In genomic region chr11:59660621-59661020, GRCh38 we compare ENCODE assay signal across 15 cellular contexts. TPM values are rescaled to one million over a fixed set of nuclear protein-coding genes. Genes with fewer than 3 reads are reported as not detected.
A peak's percentile ranks its signal among the peaks of the same experiment; 100 is the strongest.
DNase-seq lines count a peak whose midpoint lies in the region; ATAC-seq and TF ChIP-seq lines count a peak whose summit lies in the region.
"Had no signal": no experiment of that assay in that cellular context is flagged by ENCODE, and none has a peak within 500 bp of the region (broad histone marks: within the 10 kb centered on the region; RNA-seq: fewer than 3 reads in every experiment).

No MANE protein-coding gene starts in this region.

- H3K4me3 ChIP-seq in Loucy (ENCODE audit: low read length, poor library complexity, severe bottlenecking), result peak overlapping the region; percentile 53
- peak overlapping the region in 1 of 2 experiments; percentile 13 for H3K4me3 ChIP-seq in neutrophil (ENCODE audit: low read depth in 1 of 2, low read length in 1 of 2)
- H3K4me3 ChIP-seq: left ventricle myocardium inferior, skin epidermis, suprapubic skin had no signal

- intact Hi-C loops in activated CD4-positive, alpha-beta T cell treated with anti-CD3 and anti-CD28 coated beads for 36 hours (cut with DNase I, micrococcal nuclease), result no loop called here

- H2AFZ ChIP-seq in Loucy (ENCODE audit: low read length), result no peak overlapping the region

- H3K9me3 ChIP-seq in Loucy (ENCODE audit: insufficient read depth, low read depth, low read length) (no peaks in the 10 kb centered on the region), neutrophil (no peaks in the 10 kb centered on the region)
- H3K9me3 ChIP-seq: left ventricle myocardium inferior, suprapubic skin had no signal

- no peak for DNase-seq in activated CD4-positive, alpha-beta T cell treated with anti-CD3 and anti-CD28 coated beads for 36 hours
- no peak for DNase-seq in activated CD4-positive, alpha-beta T cell treated with anti-CD3 and anti-CD28 coated beads, Interleukin-2, amount 50 U/mL, for 48 hours
- DNase-seq in activated naive CD8-positive, alpha-beta T cell treated with anti-CD3 and anti-CD28 coated beads, Interleukin-2, amount 10 ng/mL, durations not matched to agents 7 days and 5 days, result no peak
- no peak for DNase-seq in occipital lobe (lab: John Stamatoyannopoulos, UW)
- DNase-seq: left ventricle myocardium inferior, SW 1271 had no signal

- H3F3A ChIP-seq in Loucy (ENCODE audit: low read depth), result no peaks in the 10 kb centered on the region

- POLR2A ChIA-PET in activated CD4-positive, alpha-beta T cell treated with anti-CD3 and anti-CD28 coated beads for 36 hours (lab: Charles Lee), result no interaction called here
- POLR2A ChIA-PET in activated naive CD8-positive, alpha-beta T cell treated with anti-CD3 and anti-CD28 coated beads, Interleukin-2, amount 10 ng/mL, durations not matched to agents 7 days and 5 days (lab: Charles Lee), result no interaction called here

- H3K4me1 Mint-ChIP-seq in activated CD4-positive, alpha-beta T cell treated with anti-CD3 and anti-CD28 coated beads for 36 hours, result peaks cover 28% of the 10 kb centered on the region
- peaks cover 26% of the 10 kb centered on the region for H3K4me1 Mint-ChIP-seq in activated naive CD8-positive, alpha-beta T cell treated with anti-CD3 and anti-CD28 coated beads, Interleukin-2, amount 10 ng/mL, durations not matched to agents 7 days and 5 days

- H3K9me3 Mint-ChIP-seq in activated CD4-positive, alpha-beta T cell treated with anti-CD3 and anti-CD28 coated beads for 36 hours (ENCODE audit: low read depth), result no peaks in the 10 kb centered on the region
- H3K9me3 Mint-ChIP-seq in activated naive CD8-positive, alpha-beta T cell treated with anti-CD3 and anti-CD28 coated beads, Interleukin-2, amount 10 ng/mL, durations not matched to agents 7 days and 5 days, result no peaks in the 10 kb centered on the region

- H3K4me1 ChIP-seq in Loucy (ENCODE audit: insufficient read depth, low read length, poor library complexity, severe bottlenecking) (peaks cover 49% of the 10 kb centered on the region), neutrophil (ENCODE audit: control insufficient read depth in 1 of 2, insufficient read depth in 1 of 2, low read depth in 1 of 2, low read length in 1 of 2) (peaks cover 29 to 41% of the 10 kb centered on the region in 2 experiments)

- peaks cover 63% of the 10 kb centered on the region for H3K79me2 ChIP-seq in Loucy (ENCODE audit: insufficient read depth, low read length)

- H3K4me3 Mint-ChIP-seq in activated CD4-positive, alpha-beta T cell treated with anti-CD3 and anti-CD28 coated beads for 36 hours, result no peak overlapping the region
- no peak overlapping the region for H3K4me3 Mint-ChIP-seq in activated naive CD8-positive, alpha-beta T cell treated with anti-CD3 and anti-CD28 coated beads, Interleukin-2, amount 10 ng/mL, durations not matched to agents 7 days and 5 days

- peak overlapping the region; percentile 34 for H3K9ac ChIP-seq in Loucy (ENCODE audit: low read depth, low read length, poor library complexity, severe bottlenecking)

- peaks cover 61% of the 10 kb centered on the region for H3K36me3 Mint-ChIP-seq in activated CD4-positive, alpha-beta T cell treated with anti-CD3 and anti-CD28 coated beads for 36 hours (ENCODE audit: low read depth)
- H3K36me3 Mint-ChIP-seq in activated naive CD8-positive, alpha-beta T cell treated with anti-CD3 and anti-CD28 coated beads, Interleukin-2, amount 10 ng/mL, durations not matched to agents 7 days and 5 days, result peaks cover 23% of the 10 kb centered on the region

- peak overlapping the region; percentile 80 for H3K27ac ChIP-seq in neutrophil
- H3K27ac ChIP-seq: left ventricle myocardium inferior, skin epidermis, suprapubic skin had no signal

- H3K36me3 ChIP-seq in Loucy (ENCODE audit: insufficient read depth, low read length) (peaks cover 80% of the 10 kb centered on the region), neutrophil (peaks cover 79% of the 10 kb centered on the region)

- H3K27me3 Mint-ChIP-seq in activated CD4-positive, alpha-beta T cell treated with anti-CD3 and anti-CD28 coated beads for 36 hours, result no peaks in the 10 kb centered on the region
- H3K27me3 Mint-ChIP-seq in activated naive CD8-positive, alpha-beta T cell treated with anti-CD3 and anti-CD28 coated beads, Interleukin-2, amount 10 ng/mL, durations not matched to agents 7 days and 5 days, result no peaks in the 10 kb centered on the region

- CTCF ChIA-PET in activated CD4-positive, alpha-beta T cell treated with anti-CD3 and anti-CD28 coated beads for 36 hours (lab: Charles Lee), result interaction anchor here (0.7 kb wide), 1 partner anchor 95 kb away, joined by 3 read pairs; the partner anchor contains the start of gene STX3

- no peak for TF ChIP-seq CTCF in Loucy (conservative IDR thresholded peaks at IDR 0.05; ENCODE audit: low read length)
- no peak for TF ChIP-seq CTCF in neutrophil (IDR thresholded peaks at IDR 0.05)

- ATAC-seq in activated CD4-positive, alpha-beta T cell treated with anti-CD3 and anti-CD28 coated beads for 36 hours, result no peak
- no peak for ATAC-seq in activated naive CD8-positive, alpha-beta T cell treated with anti-CD3 and anti-CD28 coated beads, Interleukin-2, amount 10 ng/mL, durations not matched to agents 7 days and 5 days (ENCODE audit: low read depth)
- no peak for ATAC-seq in GM19452 (IDR thresholded peaks at IDR 0.05; ENCODE audit: unreplicated experiment)
- ATAC-seq in HG02642 (IDR thresholded peaks at IDR 0.05; ENCODE audit: poor library complexity, unreplicated experiment), result no peak

- H3K4me2 ChIP-seq in Loucy (ENCODE audit: low read depth, low read length, poor library complexity, severe bottlenecking), result peak overlapping the region; percentile 96

- H4K20me1 ChIP-seq in Loucy (ENCODE audit: insufficient read depth, low read length, poor library complexity, severe bottlenecking), result peaks cover 65% of the 10 kb centered on the region

- H3K9me2 ChIP-seq in Loucy (replicated peaks; ENCODE audit: low read depth, low read length), result no peaks in the 10 kb centered on the region

- H3K27ac Mint-ChIP-seq in activated CD4-positive, alpha-beta T cell treated with anti-CD3 and anti-CD28 coated beads for 36 hours, result peak overlapping the region; percentile 58
- H3K27ac Mint-ChIP-seq in activated naive CD8-positive, alpha-beta T cell treated with anti-CD3 and anti-CD28 coated beads, Interleukin-2, amount 10 ng/mL, durations not matched to agents 7 days and 5 days, result peak overlapping the region; percentile 60

- H3K27me3 ChIP-seq in Loucy (ENCODE audit: insufficient read depth, low read length, poor library complexity, severe bottlenecking) (no peaks in the 10 kb centered on the region), neutrophil (no peaks in the 10 kb centered on the region)
- H3K27me3 ChIP-seq: suprapubic skin had no signal

RNA-seq across cellular contexts. Expression of gene PATL1, which starts 8.2 kb away (rescaled TPM):
- 10 to 100 TPM; 59.8 to 88.7 TPM for total RNA-seq in activated CD4-positive, alpha-beta T cell treated with anti-CD3 and anti-CD28 coated beads for 36 hours
- 10 to 100 TPM; 52.9 to 54.1 TPM for total RNA-seq in activated naive CD8-positive, alpha-beta T cell treated with anti-CD3 and anti-CD28 coated beads, Interleukin-2, amount 10 ng/mL, durations not matched to agents 7 days and 5 days
- total RNA-seq in occipital lobe, result 3.7 TPM

RNA-seq across cellular contexts. Expression of gene OSBP, which starts 45.0 kb away (rescaled TPM):
- 10 to 100 TPM; 37.9 to 44.2 TPM for total RNA-seq in activated CD4-positive, alpha-beta T cell treated with anti-CD3 and anti-CD28 coated beads for 36 hours
- total RNA-seq in activated naive CD8-positive, alpha-beta T cell treated with anti-CD3 and anti-CD28 coated beads, Interleukin-2, amount 10 ng/mL, durations not matched to agents 7 days and 5 days, result 10 to 100 TPM; 41.6 to 41.8 TPM
- total RNA-seq in occipital lobe, result 30.6 TPM

RNA-seq across cellular contexts. Expression of gene OR10V1, which starts 53.0 kb away (rescaled TPM):
- not detected for total RNA-seq in activated CD4-positive, alpha-beta T cell treated with anti-CD3 and anti-CD28 coated beads for 36 hours
- not detected for total RNA-seq in activated naive CD8-positive, alpha-beta T cell treated with anti-CD3 and anti-CD28 coated beads, Interleukin-2, amount 10 ng/mL, durations not matched to agents 7 days and 5 days
- total RNA-seq in occipital lobe, result not detected
- total RNA-seq: activated CD8-positive, alpha-beta memory T cell treated with anti-CD3 and anti-CD28 coated beads for 36 hours; cerebellum; HT-29; left ventricle myocardium inferior; suprapubic skin had no signal

Comparison
In these comparisons a context has a peak if more than half of its experiments do, and no peak if none do; other contexts are left out.
1. RNA of gene PATL1, which starts 8.2 kb away (total RNA-seq): 59.8 to 88.7 TPM in activated CD4-positive, alpha-beta T cell treated with anti-CD3 and anti-CD28 coated beads for 36 hours and 52.9 to 54.1 TPM in activated naive CD8-positive, alpha-beta T cell treated with anti-CD3 and anti-CD28 coated beads, Interleukin-2, amount 10 ng/mL, durations not matched to agents 7 days and 5 days; 3.7 TPM in occipital lobe (single experiment); every median in the first group is over 10 times any median in the second.